Comparison of ENCODE assay signal across 8 cellular contexts in genomic region chr12:62933871-62934798, GRCh38. TPM values are rescaled to one million over a fixed set of nuclear protein-coding genes. Genes with fewer than 3 reads are reported as not detected.
DNase-seq lines count a peak whose midpoint lies in the region; ATAC-seq and TF ChIP-seq lines count a peak whose summit lies in the region.

No MANE protein-coding gene starts in this region.

- POLR2A ChIA-PET in CD8-positive, alpha-beta T cell (lab: Charles Lee), result no interaction called here
- POLR2A ChIA-PET in OCI-LY7 (lab: Charles Lee), result interaction anchor here (2.4 kb wide), 1 partner anchor 31 kb away, joined by 5 read pairs; no protein-coding TSS in a partner anchor

- no peaks in the 10 kb centered on the region for H3K9me2 ChIP-seq in OCI-LY7 (ENCODE audit: insufficient read depth, low read length)

- peak overlapping the region; percentile 66; the same call in 1 of the 2 replicates for H2AFZ ChIP-seq in OCI-LY7 (ENCODE audit: low read length)

- no peaks in the 10 kb centered on the region for H3K36me3 Mint-ChIP-seq in CD8-positive, alpha-beta T cell
- no peaks in the 10 kb centered on the region for H3K36me3 Mint-ChIP-seq in stimulated activated effector memory CD8-positive, alpha-beta T cell treated with anti-CD3 and anti-CD28 coated beads, Interleukin-12 subunit alpha, Interleukin-12 subunit beta, amount 100 ng/mL, for 72 hours

- no peaks in the 10 kb centered on the region for H3K79me2 ChIP-seq in OCI-LY7 (ENCODE audit: insufficient read depth, low read depth, low read length)

- H3K9me3 Mint-ChIP-seq in CD8-positive, alpha-beta T cell, result no peaks in the 10 kb centered on the region
- H3K9me3 Mint-ChIP-seq in stimulated activated effector memory CD8-positive, alpha-beta T cell treated with anti-CD3 and anti-CD28 coated beads, Interleukin-12 subunit alpha, Interleukin-12 subunit beta, amount 100 ng/mL, for 72 hours, result no peaks in the 10 kb centered on the region

- no peak overlapping the region for H3K27ac ChIP-seq in CD8-positive, alpha-beta T cell (ENCODE audit: low read depth, low read length)
- no peak overlapping the region for H3K27ac ChIP-seq in OCI-LY7 (ENCODE audit: low read depth, low read length, poor library complexity, severe bottlenecking)

- peaks cover 17% of the 10 kb centered on the region for H3K4me1 Mint-ChIP-seq in CD8-positive, alpha-beta T cell (ENCODE audit: low read depth)
- H3K4me1 Mint-ChIP-seq in stimulated activated effector memory CD8-positive, alpha-beta T cell treated with anti-CD3 and anti-CD28 coated beads, Interleukin-12 subunit alpha, Interleukin-12 subunit beta, amount 100 ng/mL, for 72 hours, result peaks cover 8% of the 10 kb centered on the region

- no peaks in the 10 kb centered on the region for H3K9me3 ChIP-seq in CD8-positive, alpha-beta T cell (ENCODE audit: low read length)
- H3K9me3 ChIP-seq in OCI-LY7 (ENCODE audit: low read length), result no peaks in the 10 kb centered on the region

- no peak for TF ChIP-seq CTCF in CD8-positive, alpha-beta T cell (IDR thresholded peaks at IDR 0.05)
- TF ChIP-seq CTCF in OCI-LY7 (conservative IDR thresholded peaks at IDR 0.05; ENCODE audit: low read length), result no peak
- no peak for TF ChIP-seq CTCF in cardiac fibroblast (IDR thresholded peaks at IDR 0.05; ENCODE audit: low read depth, low read length)
- TF ChIP-seq CTCF in kidney epithelial cell (IDR thresholded peaks at IDR 0.05; ENCODE audit: insufficient read depth, low read length, poor library complexity, severe bottlenecking), result peak; percentile 1

- peaks cover 43% of the 10 kb centered on the region for H3K27me3 Mint-ChIP-seq in CD8-positive, alpha-beta T cell (ENCODE audit: low read depth)

- H3K27me3 ChIP-seq in CD8-positive, alpha-beta T cell (ENCODE audit: insufficient read depth, low read length), result no peaks in the 10 kb centered on the region
- H3K27me3 ChIP-seq in kidney epithelial cell (ENCODE audit: control insufficient read depth, insufficient read depth, low read length), result no peaks in the 10 kb centered on the region

- peaks cover 10% of the 10 kb centered on the region for H3K4me1 ChIP-seq in CD8-positive, alpha-beta T cell (ENCODE audit: insufficient read depth, low read length)
- peaks cover 11% of the 10 kb centered on the region for H3K4me1 ChIP-seq in OCI-LY7 (ENCODE audit: insufficient read depth, low read length, poor library complexity, severe bottlenecking)

- H3K4me3 ChIP-seq in CD8-positive, alpha-beta T cell (ENCODE audit: low read depth, low read length), result peak overlapping the region; percentile 35
- H3K4me3 ChIP-seq in OCI-LY7 (ENCODE audit: low read depth, low read length, poor library complexity, severe bottlenecking) (peak overlapping the region; percentile 73), cardiac fibroblast (replicated peaks in 1 of 2; ENCODE audit: low read depth in 2 of 2, low read length in 2 of 2) (peak overlapping the region; percentile 67 to 69), kidney epithelial cell (ENCODE audit: low read depth, low read length) (peak overlapping the region; percentile 77)

- H3K36me3 ChIP-seq in CD8-positive, alpha-beta T cell (ENCODE audit: insufficient read depth, low read length), result no peaks in the 10 kb centered on the region
- H3K36me3 ChIP-seq in OCI-LY7 (ENCODE audit: insufficient read depth, low read length) (no peaks in the 10 kb centered on the region), kidney epithelial cell (ENCODE audit: control insufficient read depth, insufficient read depth, low read length) (no peaks in the 10 kb centered on the region)

- no peak for ATAC-seq in CD8-positive, alpha-beta T cell
- ATAC-seq in GM18870 (IDR thresholded peaks at IDR 0.05; ENCODE audit: unreplicated experiment) (peak; percentile 35), HG03108 (IDR thresholded peaks at IDR 0.05; ENCODE audit: unreplicated experiment) (peak; percentile 30)
- ATAC-seq in stimulated activated effector memory CD8-positive, alpha-beta T cell treated with anti-CD3 and anti-CD28 coated beads, Interleukin-12 subunit alpha, Interleukin-12 subunit beta, amount 100 ng/mL, for 72 hours, result peak; percentile 55

- H3K27ac Mint-ChIP-seq in CD8-positive, alpha-beta T cell, result no peak overlapping the region
- no peak overlapping the region for H3K27ac Mint-ChIP-seq in stimulated activated effector memory CD8-positive, alpha-beta T cell treated with anti-CD3 and anti-CD28 coated beads, Interleukin-12 subunit alpha, Interleukin-12 subunit beta, amount 100 ng/mL, for 72 hours

- no peak for DNase-seq in CD8-positive, alpha-beta T cell
- peak; percentile 34 for DNase-seq in OCI-LY7 (ENCODE audit: low spot score)
- peak; percentile 23 to 33 for DNase-seq in cardiac fibroblast (ENCODE audit: low read depth in 2 of 2)
- no peak for DNase-seq in kidney epithelial cell (ENCODE audit: low read depth)
- peak in 1 of 2 donors; percentile 50 for DNase-seq in stimulated activated effector memory CD8-positive, alpha-beta T cell treated with anti-CD3 and anti-CD28 coated beads, Interleukin-12 subunit alpha, Interleukin-12 subunit beta, amount 100 ng/mL, for 72 hours (ENCODE audit: low spot score in 2 of 2)
- DNase-seq in foreskin melanocyte, result no peak

- peak overlapping the region; percentile 83 for H3K4me2 ChIP-seq in OCI-LY7 (ENCODE audit: low read length)

- peak overlapping the region; percentile 83 for H3K4me3 Mint-ChIP-seq in CD8-positive, alpha-beta T cell
- peak overlapping the region; percentile 72 for H3K4me3 Mint-ChIP-seq in stimulated activated effector memory CD8-positive, alpha-beta T cell treated with anti-CD3 and anti-CD28 coated beads, Interleukin-12 subunit alpha, Interleukin-12 subunit beta, amount 100 ng/mL, for 72 hours

- no TSS peak for BruUV-seq in OCI-LY7 (replicated peaks; lab: Mats Ljungman, UMichigan)

- CTCF ChIA-PET in CD8-positive, alpha-beta T cell (lab: Charles Lee), result no interaction called here
- CTCF ChIA-PET in OCI-LY7 (lab: Charles Lee; ENCODE audit: unreplicated experiment), result no interaction called here

- intact Hi-C loops in CD8-positive, alpha-beta T cell (cut with DNase I, micrococcal nuclease), result no loop called here
- intact Hi-C loops in OCI-LY7 (cut with micrococcal nuclease; ENCODE audit: unreplicated experiment), result loop anchor here (2.0 kb wide), 1 partner anchor 51 kb away; no protein-coding TSS in a partner anchor

- H4K20me1 ChIP-seq in OCI-LY7 (ENCODE audit: insufficient read depth, low read length), result no peaks in the 10 kb centered on the region

RNA-seq across cellular contexts. Expression of gene PPM1H, which starts 0.8 kb away (rescaled TPM):
- not detected for total RNA-seq in CD8-positive, alpha-beta T cell
- total RNA-seq in OCI-LY7 (2014; rRNA removed; shearing (Covaris generic)), result 3.4 and 3.6 TPM in 2 replicates
- total RNA-seq in OCI-LY7 (2022) (2.0 and 3.9 TPM in 2 replicates), kidney epithelial cell (20.3 and 21.6 TPM in 2 replicates)

Comparison
In these comparisons a context has a peak if more than half of its experiments do, and no peak if none do; other contexts are left out.
1. DNase-seq: peak in OCI-LY7 (single experiment) and cardiac fibroblast (2 of 2); none in CD8-positive, alpha-beta T cell (0 of 7), kidney epithelial cell (single experiment) and foreskin melanocyte (single experiment).
2. Peak in every context shown above with its lines, with median percentiles within 50 percentile points of each other: H3K4me3 ChIP-seq.